In the genomic region with DNA sequence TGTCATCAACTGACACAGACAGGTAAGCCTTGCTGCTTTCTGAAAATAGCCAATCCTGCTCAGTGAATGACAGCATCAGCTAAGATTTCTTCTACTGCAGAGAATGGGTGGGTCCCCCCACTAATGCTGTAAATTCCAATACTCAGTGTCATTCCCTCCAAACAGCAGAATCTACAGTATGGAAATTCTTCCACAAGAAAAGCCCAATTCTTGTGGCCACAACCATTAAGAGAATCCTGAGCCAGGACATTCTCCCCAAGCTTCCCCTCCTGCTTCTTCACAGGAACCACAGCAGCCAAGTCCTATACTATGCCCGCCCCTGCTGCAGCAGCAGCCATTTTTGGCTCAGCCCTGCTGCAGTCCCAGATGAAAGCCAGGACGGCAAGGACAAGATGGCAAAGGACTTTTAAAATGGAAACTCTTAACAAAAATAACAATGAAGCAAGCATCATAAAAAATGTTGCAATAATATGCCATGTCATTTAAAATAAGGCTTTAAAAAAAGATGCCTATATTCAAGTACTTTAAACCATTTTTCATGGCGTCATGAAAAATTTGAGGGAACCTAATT, we compare ENCODE assay signal across 9 cellular contexts. TPM values are rescaled to one million over a fixed set of nuclear protein-coding genes. Genes with fewer than 3 reads are reported as not detected.
DNase-seq lines count a peak whose midpoint lies in the region; ATAC-seq and TF ChIP-seq lines count a peak whose summit lies in the region.
"Had no signal": no experiment of that assay in that cellular context is flagged by ENCODE, and none has a peak within 500 bp of the region (broad histone marks: within the 10 kb centered on the region; RNA-seq: fewer than 3 reads in every experiment).

No MANE protein-coding gene starts in this region.

- in situ Hi-C loops in KBM-7 (cut with MboI; ENCODE audit: low pct_unique_long_range_greater_than_20kb, low sequenced_read_pairs): no loop called here

- DNase-seq in COLO829 (ENCODE audit: low spot score): peak; percentile 22
- peak; percentile 79 for DNase-seq in RWPE2 (ENCODE audit: low spot score)
- peak; percentile 87 for DNase-seq in fibroblast of villous mesenchyme (ENCODE audit: low read depth)
- no peak for DNase-seq in omental fat pad (ENCODE audit: low spot score)
- no peak for DNase-seq in NCI-H187 treated with DMSO at 0.1 percent for 48 hours (lab: John Stamatoyannopoulos, UW)
- DNase-seq in NCI-H774 (lab: John Stamatoyannopoulos, UW): no peak
- no peak for DNase-seq in KBM-7
- DNase-seq: stimulated activated CD4-positive, alpha-beta T cell treated with anti-CD3 and anti-CD28 coated beads, Interleukin-4, amount 100 ng/mL, for 4 hours had no signal

- H3K4me3 ChIP-seq in RWPE2 (ENCODE audit: severe bottlenecking) (no peak overlapping the region), fibroblast of villous mesenchyme (ENCODE audit: low read depth, low read length) (no peak overlapping the region)

- ATAC-seq in RWPE2 (ENCODE audit: low read depth) (peak; percentile 94), omental fat pad (ENCODE audit: low FRiP score) (peak; percentile 41), GM18907 (IDR thresholded peaks at IDR 0.05; ENCODE audit: unreplicated experiment) (no peak)

- no peaks in the 10 kb centered on the region for H3K27me3 ChIP-seq in RWPE2 (ENCODE audit: insufficient read depth, poor library complexity, severe bottlenecking)

- peaks cover 25% of the 10 kb centered on the region; the same call in 1 of the 2 replicates for H3K36me3 ChIP-seq in RWPE2 (ENCODE audit: low read depth)

- no peak for TF ChIP-seq CTCF in RWPE2 (IDR thresholded peaks at IDR 0.05; ENCODE audit: poor library complexity, severe bottlenecking)
- no peak for TF ChIP-seq CTCF in fibroblast of villous mesenchyme (IDR thresholded peaks at IDR 0.05; ENCODE audit: insufficient read depth, low read depth, low read length)
- no peak for TF ChIP-seq CTCF in omental fat pad (IDR thresholded peaks at IDR 0.05)

- H3K9me3 ChIP-seq in RWPE2 (ENCODE audit: severe bottlenecking): no peaks in the 10 kb centered on the region

- peaks cover 40% of the 10 kb centered on the region for H3K4me1 ChIP-seq in RWPE2 (ENCODE audit: insufficient read depth, poor library complexity, severe bottlenecking)

- peak overlapping the region; percentile 93 for H3K27ac ChIP-seq in RWPE2 (ENCODE audit: poor library complexity, severe bottlenecking)

RNA-seq across cellular contexts. Expression of a gene that starts 26.8 kb away (rescaled TPM):
- 51.5 and 66.5 TPM in 2 replicates for total RNA-seq in fibroblast of villous mesenchyme
- total RNA-seq in omental fat pad: 10 to 100 TPM; 50.2 to 69.5 (median 51.8) TPM

Comparison
In these comparisons a context has a peak if more than half of its experiments do, and no peak if none do; other contexts are left out.
1. DNase-seq: peak in COLO829 (single experiment), RWPE2 (single experiment) and fibroblast of villous mesenchyme (single experiment); none in omental fat pad (single experiment), NCI-H187 treated with DMSO at 0.1 percent for 48 hours (single experiment), NCI-H774 (single experiment) and KBM-7 (single experiment).